8 cellular contexts compared by ENCODE assay signal in genomic region chr9:129202613-129203555, GRCh38. TPM values are rescaled to one million over a fixed set of nuclear protein-coding genes. Genes with fewer than 3 reads are reported as not detected.
DNase-seq lines count a peak whose midpoint lies in the region; ATAC-seq and TF ChIP-seq lines count a peak whose summit lies in the region.

No MANE protein-coding gene starts in this region.

- TF ChIP-seq POLR2A in testis (IDR thresholded peaks at IDR 0.05), result no peak

- peak overlapping the region; percentile 62 for H3K27ac ChIP-seq in CD8-positive, alpha-beta T cell (ENCODE audit: low read depth, low read length)
- peak overlapping the region; percentile 85 to 90 for H3K27ac ChIP-seq in testis

- no peaks in the 10 kb centered on the region for H3K36me3 Mint-ChIP-seq in CD8-positive, alpha-beta T cell
- no peaks in the 10 kb centered on the region for H3K36me3 Mint-ChIP-seq in IgD-negative memory B cell
- peaks cover 0 to 5% of the 10 kb centered on the region in 2 donors for H3K36me3 Mint-ChIP-seq in activated naive CD4-positive, alpha-beta T cell treated with anti-CD3 and anti-CD28 coated beads, Interleukin-2, amount 50 U/mL, for 72 hours
- no peaks in the 10 kb centered on the region for H3K36me3 Mint-ChIP-seq in osteocyte (ENCODE audit: unreplicated experiment)

- peaks cover 28% of the 10 kb centered on the region for H3K4me1 Mint-ChIP-seq in CD8-positive, alpha-beta T cell (ENCODE audit: low read depth)
- H3K4me1 Mint-ChIP-seq in IgD-negative memory B cell, result peaks cover 0 to 4% (median 2%) of the 10 kb centered on the region in 3 donors
- peaks cover 15% of the 10 kb centered on the region for H3K4me1 Mint-ChIP-seq in osteocyte (ENCODE audit: unreplicated experiment)

- H3K4me3 ChIP-seq in CD8-positive, alpha-beta T cell (ENCODE audit: low read depth, low read length), result peak overlapping the region; percentile 95
- peak overlapping the region; percentile 63 to 79 for H3K4me3 ChIP-seq in testis

- H3K27me3 ChIP-seq in CD8-positive, alpha-beta T cell (ENCODE audit: insufficient read depth, low read length), result no peaks in the 10 kb centered on the region
- no peaks in the 10 kb centered on the region for H3K27me3 ChIP-seq in testis

- intact Hi-C loops in CD8-positive, alpha-beta T cell (cut with DNase I, micrococcal nuclease), result loop anchor here (1.0 to 5.0 kb wide), 8 partner anchors 25 to 321 kb away; partner anchors contain the start of genes IER5L (in 1 of the 2), KYAT1 (in 1 of the 2) and LRRC8A (in 1 of the 2)
- intact Hi-C loops in Right ventricle myocardium superior (cut with DNase I) (no loop called here), testis (cut with DNase I; ENCODE audit: low total_unique reads) (no loop called here)

- POLR2A ChIA-PET in CD8-positive, alpha-beta T cell (lab: Charles Lee), result no interaction called here

- peak; percentile 93 for ATAC-seq in CD8-positive, alpha-beta T cell
- ATAC-seq in GM21367 (IDR thresholded peaks at IDR 0.05; ENCODE audit: unreplicated experiment) (peak; percentile 78), Right ventricle myocardium superior (ENCODE audit: poor library complexity) (peak; percentile 97)
- ATAC-seq in activated naive CD4-positive, alpha-beta T cell treated with anti-CD3 and anti-CD28 coated beads, Interleukin-2, amount 50 U/mL, for 72 hours, result peak; percentile 97 to 98

- no peaks in the 10 kb centered on the region for H3K9me3 Mint-ChIP-seq in CD8-positive, alpha-beta T cell
- H3K9me3 Mint-ChIP-seq in IgD-negative memory B cell (no peaks in the 10 kb centered on the region), osteocyte (ENCODE audit: unreplicated experiment) (no peaks in the 10 kb centered on the region)
- H3K9me3 Mint-ChIP-seq in activated naive CD4-positive, alpha-beta T cell treated with anti-CD3 and anti-CD28 coated beads, Interleukin-2, amount 50 U/mL, for 72 hours, result peaks cover 3 to 7% of the 10 kb centered on the region in 2 donors

- no peaks in the 10 kb centered on the region for H3K36me3 ChIP-seq in CD8-positive, alpha-beta T cell (ENCODE audit: insufficient read depth, low read length)
- H3K36me3 ChIP-seq in testis (ENCODE audit: low read depth, missing control alignments), result no peaks in the 10 kb centered on the region

- peaks cover 30% of the 10 kb centered on the region for H3K4me1 ChIP-seq in CD8-positive, alpha-beta T cell (ENCODE audit: insufficient read depth, low read length)
- H3K4me1 ChIP-seq in testis, result peaks cover 16% of the 10 kb centered on the region

- peak overlapping the region; percentile 78 for H3K4me3 Mint-ChIP-seq in CD8-positive, alpha-beta T cell
- H3K4me3 Mint-ChIP-seq in IgD-negative memory B cell, result peak overlapping the region; percentile 70 to 86 (median 77)
- H3K4me3 Mint-ChIP-seq in osteocyte (ENCODE audit: unreplicated experiment), result peak overlapping the region; percentile 74

- H3K9me3 ChIP-seq in CD8-positive, alpha-beta T cell (ENCODE audit: low read length), result no peaks in the 10 kb centered on the region
- no peaks in the 10 kb centered on the region for H3K9me3 ChIP-seq in testis

- TF ChIP-seq CTCF in CD8-positive, alpha-beta T cell (IDR thresholded peaks at IDR 0.05), result no peak
- no peak for TF ChIP-seq CTCF in osteocyte (IDR thresholded peaks at IDR 0.05)
- TF ChIP-seq CTCF in testis (IDR thresholded peaks at IDR 0.05), result no peak

- H3K27me3 Mint-ChIP-seq in CD8-positive, alpha-beta T cell (ENCODE audit: low read depth), result no peaks in the 10 kb centered on the region
- H3K27me3 Mint-ChIP-seq in IgD-negative memory B cell (peaks cover 7% of the 10 kb centered on the region), osteocyte (ENCODE audit: unreplicated experiment) (no peaks in the 10 kb centered on the region)

- CTCF ChIA-PET in CD8-positive, alpha-beta T cell (lab: Charles Lee), result interaction anchor here (0.6 kb wide), 1 partner anchor 1525 kb away, joined by 4 read pairs; no protein-coding TSS in a partner anchor

- H3K27ac Mint-ChIP-seq in CD8-positive, alpha-beta T cell, result peak overlapping the region; percentile 79
- peak overlapping the region in 2 of 3 donors; percentile 16 to 51 for H3K27ac Mint-ChIP-seq in IgD-negative memory B cell
- H3K27ac Mint-ChIP-seq in activated naive CD4-positive, alpha-beta T cell treated with anti-CD3 and anti-CD28 coated beads, Interleukin-2, amount 50 U/mL, for 72 hours, result peak overlapping the region; percentile 81 to 91
- peak overlapping the region; percentile 77 for H3K27ac Mint-ChIP-seq in osteocyte (ENCODE audit: unreplicated experiment)

- peak; percentile 84 to 96 (median 89) for DNase-seq in CD8-positive, alpha-beta T cell
- DNase-seq in SKM-1 (lab: John Stamatoyannopoulos, UW; ENCODE audit: unreplicated experiment), result peak; percentile 44
- DNase-seq in activated naive CD4-positive, alpha-beta T cell treated with anti-CD3 and anti-CD28 coated beads, Interleukin-2, amount 50 U/mL, for 72 hours (ENCODE audit: low spot score in 2 of 2), result peak; percentile 89 to 99
- peak; percentile 93 for DNase-seq in Right ventricle myocardium superior
- DNase-seq in osteocyte (ENCODE audit: extremely low spot score, unreplicated experiment), result peak; percentile 95
- peak; percentile 92 for DNase-seq in testis

- 4 to 10% methylated on average over 30 to 57 of the region's 57 CpGs for WGBS in testis, 2 donors

RNA-seq across cellular contexts. Expression of gene IER5L, which starts 24.8 kb away (rescaled TPM):
- 10 to 100 TPM; 21.7 to 25.1 TPM for total RNA-seq in CD8-positive, alpha-beta T cell
- polyA plus RNA-seq in IgD-negative memory B cell, result not detected
- total RNA-seq in activated naive CD4-positive, alpha-beta T cell treated with anti-CD3 and anti-CD28 coated beads, Interleukin-2, amount 50 U/mL, for 72 hours, result 1 to 10 TPM; 3.6 to 5.7 TPM
- 3.5 TPM for total RNA-seq in Right ventricle myocardium superior
- 60.8 and 63.0 TPM in 2 replicates for total RNA-seq in osteocyte
- total RNA-seq in testis, result 10 to 100 TPM; 12.6 to 25.4 TPM
- 4.8 TPM for polyA plus RNA-seq in testis (ENCODE audit: insufficient read depth, low read depth, low replicate concordance)

Comparison
In these comparisons a context has a peak if more than half of its experiments do, and no peak if none do; other contexts are left out.
1. Peak in every context shown above with its lines: DNase-seq, ATAC-seq, H3K4me3 ChIP-seq and H3K27ac ChIP-seq.
2. DNase-seq: peak in every context shown above with its lines; median percentile 95 in osteocyte; 94 in activated naive CD4-positive, alpha-beta T cell treated with anti-CD3 and anti-CD28 coated beads, Interleukin-2, amount 50 U/mL, for 72 hours; 93 in Right ventricle myocardium superior; 92 in testis; 89 in CD8-positive, alpha-beta T cell; 44 in SKM-1.
3. H3K27ac Mint-ChIP-seq: peak in every context shown above with its lines; median percentile 86 in activated naive CD4-positive, alpha-beta T cell treated with anti-CD3 and anti-CD28 coated beads, Interleukin-2, amount 50 U/mL, for 72 hours; 79 in CD8-positive, alpha-beta T cell; 77 in osteocyte; 34 in IgD-negative memory B cell.
4. intact Hi-C loops: an anchor here in CD8-positive, alpha-beta T cell (1.0 to 5.0 kb wide); none called in Right ventricle myocardium superior and testis.